Comparison of ENCODE assay signal across 1 cellular context in the genomic region with DNA sequence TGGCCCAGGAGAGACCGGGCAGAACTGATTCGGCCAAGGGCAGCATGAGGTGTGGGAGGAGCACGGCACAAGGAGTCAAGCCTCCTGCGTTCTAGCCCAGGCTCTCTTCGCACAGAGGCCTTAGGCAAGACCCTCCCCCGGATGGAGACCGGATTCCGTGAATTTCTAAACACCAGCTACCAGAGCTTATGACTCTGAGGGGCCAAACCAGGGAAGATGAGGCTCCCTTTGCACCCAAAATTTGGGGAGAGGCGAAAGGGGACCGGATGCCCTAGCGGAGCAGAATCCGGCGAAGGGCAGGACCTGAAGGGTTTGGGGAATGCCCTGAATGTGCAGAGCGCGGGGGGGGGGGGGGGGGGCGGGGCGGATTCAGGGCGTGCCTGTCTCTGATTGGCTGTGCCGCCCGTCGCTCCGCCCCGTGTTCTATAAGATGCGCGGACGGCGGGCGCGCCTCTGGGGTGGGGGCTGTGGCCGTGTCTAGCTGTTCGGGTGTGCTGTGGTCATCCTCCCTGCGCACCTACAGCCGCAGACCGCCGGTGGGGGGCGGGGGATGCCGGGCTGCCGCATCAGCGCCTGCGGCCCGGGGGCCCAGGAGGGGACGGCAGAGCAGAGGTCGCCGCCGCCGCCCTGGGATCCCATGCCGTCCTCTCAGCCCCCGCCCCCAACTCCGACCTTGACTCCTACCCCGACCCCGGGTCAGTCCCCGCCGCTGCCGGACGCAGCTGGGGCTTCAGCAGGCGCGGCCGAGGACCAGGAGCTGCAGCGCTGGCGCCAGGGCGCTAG.
TF ChIP-seq lines count a peak whose summit lies in the region.

TRNP1 (plus strand) TSS at position 456 of the 783 bp plus-strand sequence; CDS start at position 551, 95 bp downstream.

TF ChIP-seq in GM12878, 131 proteins besides CTCF, POLR2A, EP300 and RAD21 (continued from another document and continues in another):
- TF ChIP-seq, protein P1, sequence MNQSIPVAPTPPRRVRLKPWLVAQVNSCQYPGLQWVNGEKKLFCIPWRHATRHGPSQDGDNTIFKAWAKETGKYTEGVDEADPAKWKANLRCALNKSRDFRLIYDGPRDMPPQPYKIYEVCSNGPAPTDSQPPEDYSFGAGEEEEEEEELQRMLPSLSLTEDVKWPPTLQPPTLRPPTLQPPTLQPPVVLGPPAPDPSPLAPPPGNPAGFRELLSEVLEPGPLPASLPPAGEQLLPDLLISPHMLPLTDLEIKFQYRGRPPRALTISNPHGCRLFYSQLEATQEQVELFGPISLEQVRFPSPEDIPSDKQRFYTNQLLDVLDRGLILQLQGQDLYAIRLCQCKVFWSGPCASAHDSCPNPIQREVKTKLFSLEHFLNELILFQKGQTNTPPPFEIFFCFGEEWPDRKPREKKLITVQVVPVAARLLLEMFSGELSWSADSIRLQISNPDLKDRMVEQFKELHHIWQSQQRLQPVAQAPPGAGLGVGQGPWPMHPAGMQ (IDR thresholded peaks at IDR 0.05; ENCODE audit: borderline replicate concordance): no peak
- TF ChIP-seq NFXL1 (IDR thresholded peaks at IDR 0.05; ENCODE audit: borderline replicate concordance) (no peak), CREM (IDR thresholded peaks at IDR 0.05; ENCODE audit: low read depth) (no peak), RAD51 (IDR thresholded peaks at IDR 0.05) (no peak), CHD2 (IDR thresholded peaks at IDR 0.05; ENCODE audit: borderline replicate concordance, low read depth, low read length) (no peak), SUPT20H (IDR thresholded peaks at IDR 0.05; ENCODE audit: borderline replicate concordance, control insufficient read depth, low read depth, low read length) (no peak), REST (IDR thresholded peaks at IDR 0.05; ENCODE audit: low read depth, low read length) (no peak), CBFB (IDR thresholded peaks at IDR 0.05; ENCODE audit: low read depth) (no peak), IKZF1 (conservative IDR thresholded peaks at IDR 0.05) (0 out of 2 replicates have a peak, but pooled peaks have one; percentile 33), ZBED1 (IDR thresholded peaks at IDR 0.05; ENCODE audit: borderline replicate concordance) (no peak), MEF2A (IDR thresholded peaks at IDR 0.05; ENCODE audit: insufficient read depth, low read depth, low read length) (no peak), ZSCAN29 (IDR thresholded peaks at IDR 0.05) (no peak), RCOR1 (conservative IDR thresholded peaks at IDR 0.05; ENCODE audit: low read depth, low read length) (no peak), NFIC (IDR thresholded peaks at IDR 0.05; ENCODE audit: low read depth, low read length) (no peak), SUZ12 (IDR thresholded peaks at IDR 0.05; ENCODE audit: unreplicated experiment) (peak; percentile 95), HDAC6 (IDR thresholded peaks at IDR 0.05; ENCODE audit: unreplicated experiment) (peak; percentile 50), LARP7 (IDR thresholded peaks at IDR 0.05) (no peak), CREB1 (IDR thresholded peaks at IDR 0.05; ENCODE audit: low read depth) (0 out of 2 replicates have a peak, but pooled peaks have one; percentile 27), USF2 (IDR thresholded peaks at IDR 0.05; ENCODE audit: borderline replicate concordance, low read depth, low read length) (no peak), CBX3 (IDR thresholded peaks at IDR 0.05; ENCODE audit: borderline replicate concordance, low read depth) (no peak), POU2F2 (IDR thresholded peaks at IDR 0.05; ENCODE audit: borderline replicate concordance, low read depth, low read length) (no peak), DPF2 (IDR thresholded peaks at IDR 0.05) (0 out of 2 replicates have a peak, but pooled peaks have one; percentile 29), CHD4 (IDR thresholded peaks at IDR 0.05) (no peak), TAF1 (IDR thresholded peaks at IDR 0.05; ENCODE audit: borderline replicate concordance, low read depth, low read length) (no peak), SMAD5 (IDR thresholded peaks at IDR 0.05; ENCODE audit: low read depth) (no peak), BHLHE40 (IDR thresholded peaks at IDR 0.05; ENCODE audit: borderline replicate concordance in 1 of 2, low read depth in 2 of 2, low read length in 1 of 2) (0 out of 4 replicates have a peak, but pooled peaks of 1 of the 2 experiments have one; percentile 7), ZBTB40 (IDR thresholded peaks at IDR 0.05; ENCODE audit: borderline replicate concordance) (no peak), STAT1 (conservative IDR thresholded peaks at IDR 0.05) (no peak), SPI1 (IDR thresholded peaks at IDR 0.05; ENCODE audit: borderline replicate concordance, insufficient read depth, low read depth, low read length) (no peak), ZNF274 (IDR thresholded peaks at IDR 0.05; ENCODE audit: insufficient read depth, insufficient read length) (no peak)
- TF ChIP-seq, protein P2, sequence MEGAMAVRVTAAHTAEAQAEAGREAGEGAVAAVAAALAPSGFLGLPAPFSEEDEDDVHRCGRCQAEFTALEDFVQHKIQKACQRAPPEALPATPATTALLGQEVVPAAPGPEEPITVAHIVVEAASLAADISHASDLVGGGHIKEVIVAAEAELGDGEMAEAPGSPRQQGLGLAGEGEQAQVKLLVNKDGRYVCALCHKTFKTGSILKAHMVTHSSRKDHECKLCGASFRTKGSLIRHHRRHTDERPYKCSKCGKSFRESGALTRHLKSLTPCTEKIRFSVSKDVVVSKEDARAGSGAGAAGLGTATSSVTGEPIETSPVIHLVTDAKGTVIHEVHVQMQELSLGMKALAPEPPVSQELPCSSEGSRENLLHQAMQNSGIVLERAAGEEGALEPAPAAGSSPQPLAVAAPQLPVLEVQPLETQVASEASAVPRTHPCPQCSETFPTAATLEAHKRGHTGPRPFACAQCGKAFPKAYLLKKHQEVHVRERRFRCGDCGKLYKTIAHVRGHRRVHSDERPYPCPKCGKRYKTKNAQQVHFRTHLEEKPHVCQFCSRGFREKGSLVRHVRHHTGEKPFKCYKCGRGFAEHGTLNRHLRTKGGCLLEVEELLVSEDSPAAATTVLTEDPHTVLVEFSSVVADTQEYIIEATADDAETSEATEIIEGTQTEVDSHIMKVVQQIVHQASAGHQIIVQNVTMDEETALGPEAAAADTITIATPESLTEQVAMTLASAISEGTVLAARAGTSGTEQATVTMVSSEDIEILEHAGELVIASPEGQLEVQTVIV (IDR thresholded peaks at IDR 0.05; ENCODE audit: borderline replicate concordance, partially characterized antibody): no peak
- TF ChIP-seq, protein P3, sequence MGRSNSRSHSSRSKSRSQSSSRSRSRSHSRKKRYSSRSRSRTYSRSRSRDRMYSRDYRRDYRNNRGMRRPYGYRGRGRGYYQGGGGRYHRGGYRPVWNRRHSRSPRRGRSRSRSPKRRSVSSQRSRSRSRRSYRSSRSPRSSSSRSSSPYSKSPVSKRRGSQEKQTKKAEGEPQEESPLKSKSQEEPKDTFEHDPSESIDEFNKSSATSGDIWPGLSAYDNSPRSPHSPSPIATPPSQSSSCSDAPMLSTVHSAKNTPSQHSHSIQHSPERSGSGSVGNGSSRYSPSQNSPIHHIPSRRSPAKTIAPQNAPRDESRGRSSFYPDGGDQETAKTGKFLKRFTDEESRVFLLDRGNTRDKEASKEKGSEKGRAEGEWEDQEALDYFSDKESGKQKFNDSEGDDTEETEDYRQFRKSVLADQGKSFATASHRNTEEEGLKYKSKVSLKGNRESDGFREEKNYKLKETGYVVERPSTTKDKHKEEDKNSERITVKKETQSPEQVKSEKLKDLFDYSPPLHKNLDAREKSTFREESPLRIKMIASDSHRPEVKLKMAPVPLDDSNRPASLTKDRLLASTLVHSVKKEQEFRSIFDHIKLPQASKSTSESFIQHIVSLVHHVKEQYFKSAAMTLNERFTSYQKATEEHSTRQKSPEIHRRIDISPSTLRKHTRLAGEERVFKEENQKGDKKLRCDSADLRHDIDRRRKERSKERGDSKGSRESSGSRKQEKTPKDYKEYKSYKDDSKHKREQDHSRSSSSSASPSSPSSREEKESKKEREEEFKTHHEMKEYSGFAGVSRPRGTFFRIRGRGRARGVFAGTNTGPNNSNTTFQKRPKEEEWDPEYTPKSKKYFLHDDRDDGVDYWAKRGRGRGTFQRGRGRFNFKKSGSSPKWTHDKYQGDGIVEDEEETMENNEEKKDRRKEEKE (IDR thresholded peaks at IDR 0.05): no peak
- TF ChIP-seq, protein P4, sequence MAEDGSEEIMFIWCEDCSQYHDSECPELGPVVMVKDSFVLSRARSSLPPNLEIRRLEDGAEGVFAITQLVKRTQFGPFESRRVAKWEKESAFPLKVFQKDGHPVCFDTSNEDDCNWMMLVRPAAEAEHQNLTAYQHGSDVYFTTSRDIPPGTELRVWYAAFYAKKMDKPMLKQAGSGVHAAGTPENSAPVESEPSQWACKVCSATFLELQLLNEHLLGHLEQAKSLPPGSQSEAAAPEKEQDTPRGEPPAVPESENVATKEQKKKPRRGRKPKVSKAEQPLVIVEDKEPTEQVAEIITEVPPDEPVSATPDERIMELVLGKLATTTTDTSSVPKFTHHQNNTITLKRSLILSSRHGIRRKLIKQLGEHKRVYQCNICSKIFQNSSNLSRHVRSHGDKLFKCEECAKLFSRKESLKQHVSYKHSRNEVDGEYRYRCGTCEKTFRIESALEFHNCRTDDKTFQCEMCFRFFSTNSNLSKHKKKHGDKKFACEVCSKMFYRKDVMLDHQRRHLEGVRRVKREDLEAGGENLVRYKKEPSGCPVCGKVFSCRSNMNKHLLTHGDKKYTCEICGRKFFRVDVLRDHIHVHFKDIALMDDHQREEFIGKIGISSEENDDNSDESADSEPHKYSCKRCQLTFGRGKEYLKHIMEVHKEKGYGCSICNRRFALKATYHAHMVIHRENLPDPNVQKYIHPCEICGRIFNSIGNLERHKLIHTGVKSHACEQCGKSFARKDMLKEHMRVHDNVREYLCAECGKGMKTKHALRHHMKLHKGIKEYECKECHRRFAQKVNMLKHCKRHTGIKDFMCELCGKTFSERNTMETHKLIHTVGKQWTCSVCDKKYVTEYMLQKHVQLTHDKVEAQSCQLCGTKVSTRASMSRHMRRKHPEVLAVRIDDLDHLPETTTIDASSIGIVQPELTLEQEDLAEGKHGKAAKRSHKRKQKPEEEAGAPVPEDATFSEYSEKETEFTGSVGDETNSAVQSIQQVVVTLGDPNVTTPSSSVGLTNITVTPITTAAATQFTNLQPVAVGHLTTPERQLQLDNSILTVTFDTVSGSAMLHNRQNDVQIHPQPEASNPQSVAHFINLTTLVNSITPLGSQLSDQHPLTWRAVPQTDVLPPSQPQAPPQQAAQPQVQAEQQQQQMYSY (CRISPR knock-in tag; IDR thresholded peaks at IDR 0.05): no peak
- TF ChIP-seq, protein P5, sequence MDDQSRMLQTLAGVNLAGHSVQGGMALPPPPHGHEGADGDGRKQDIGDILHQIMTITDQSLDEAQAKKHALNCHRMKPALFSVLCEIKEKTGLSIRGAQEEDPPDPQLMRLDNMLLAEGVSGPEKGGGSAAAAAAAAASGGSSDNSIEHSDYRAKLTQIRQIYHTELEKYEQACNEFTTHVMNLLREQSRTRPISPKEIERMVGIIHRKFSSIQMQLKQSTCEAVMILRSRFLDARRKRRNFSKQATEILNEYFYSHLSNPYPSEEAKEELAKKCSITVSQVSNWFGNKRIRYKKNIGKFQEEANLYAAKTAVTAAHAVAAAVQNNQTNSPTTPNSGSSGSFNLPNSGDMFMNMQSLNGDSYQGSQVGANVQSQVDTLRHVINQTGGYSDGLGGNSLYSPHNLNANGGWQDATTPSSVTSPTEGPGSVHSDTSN (IDR thresholded peaks at IDR 0.05; ENCODE audit: insufficient replicate concordance, low read depth, low read length): peak; percentile 91
